ENCODE assay signal across 1 cellular context in the genomic region with DNA sequence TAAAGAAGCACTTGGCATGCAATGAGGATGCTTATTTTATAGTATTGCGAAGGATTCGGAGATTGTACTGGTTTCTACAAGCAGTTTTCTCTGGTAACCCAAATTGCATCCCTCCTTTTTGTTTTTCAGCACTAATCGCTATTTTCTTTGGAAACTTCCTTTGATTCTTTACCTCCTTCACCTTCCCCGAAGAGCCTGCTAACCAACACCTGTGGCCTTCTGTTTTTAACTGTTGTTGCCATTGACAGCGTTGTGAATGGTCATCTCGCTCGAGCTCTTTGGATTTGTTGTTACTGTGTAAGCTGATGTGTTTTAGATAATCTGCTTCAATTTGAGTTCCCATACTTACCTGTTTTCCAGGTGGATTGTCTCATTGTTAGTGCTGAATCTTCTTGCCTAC.
TF ChIP-seq lines count a peak whose summit lies in the region.

No MANE protein-coding gene starts in this region.

TF ChIP-seq in K562, 482 proteins besides CTCF, POLR2A, EP300 and RAD21:
- TF ChIP-seq, protein P1, sequence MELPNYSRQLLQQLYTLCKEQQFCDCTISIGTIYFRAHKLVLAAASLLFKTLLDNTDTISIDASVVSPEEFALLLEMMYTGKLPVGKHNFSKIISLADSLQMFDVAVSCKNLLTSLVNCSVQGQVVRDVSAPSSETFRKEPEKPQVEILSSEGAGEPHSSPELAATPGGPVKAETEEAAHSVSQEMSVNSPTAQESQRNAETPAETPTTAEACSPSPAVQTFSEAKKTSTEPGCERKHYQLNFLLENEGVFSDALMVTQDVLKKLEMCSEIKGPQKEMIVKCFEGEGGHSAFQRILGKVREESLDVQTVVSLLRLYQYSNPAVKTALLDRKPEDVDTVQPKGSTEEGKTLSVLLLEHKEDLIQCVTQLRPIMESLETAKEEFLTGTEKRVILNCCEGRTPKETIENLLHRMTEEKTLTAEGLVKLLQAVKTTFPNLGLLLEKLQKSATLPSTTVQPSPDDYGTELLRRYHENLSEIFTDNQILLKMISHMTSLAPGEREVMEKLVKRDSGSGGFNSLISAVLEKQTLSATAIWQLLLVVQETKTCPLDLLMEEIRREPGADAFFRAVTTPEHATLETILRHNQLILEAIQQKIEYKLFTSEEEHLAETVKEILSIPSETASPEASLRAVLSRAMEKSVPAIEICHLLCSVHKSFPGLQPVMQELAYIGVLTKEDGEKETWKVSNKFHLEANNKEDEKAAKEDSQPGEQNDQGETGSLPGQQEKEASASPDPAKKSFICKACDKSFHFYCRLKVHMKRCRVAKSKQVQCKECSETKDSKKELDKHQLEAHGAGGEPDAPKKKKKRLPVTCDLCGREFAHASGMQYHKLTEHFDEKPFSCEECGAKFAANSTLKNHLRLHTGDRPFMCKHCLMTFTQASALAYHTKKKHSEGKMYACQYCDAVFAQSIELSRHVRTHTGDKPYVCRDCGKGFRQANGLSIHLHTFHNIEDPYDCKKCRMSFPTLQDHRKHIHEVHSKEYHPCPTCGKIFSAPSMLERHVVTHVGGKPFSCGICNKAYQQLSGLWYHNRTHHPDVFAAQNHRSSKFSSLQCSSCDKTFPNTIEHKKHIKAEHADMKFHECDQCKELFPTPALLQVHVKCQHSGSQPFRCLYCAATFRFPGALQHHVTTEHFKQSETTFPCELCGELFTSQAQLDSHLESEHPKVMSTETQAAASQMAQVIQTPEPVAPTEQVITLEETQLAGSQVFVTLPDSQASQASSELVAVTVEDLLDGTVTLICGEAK (IDR thresholded peaks at IDR 0.05): peak; percentile 35
- TF ChIP-seq, protein P1 (CRISPR knock-in tag; IDR thresholded peaks at IDR 0.05): no peak
- TF ChIP-seq FOSL1 (tag; conservative IDR thresholded peaks at IDR 0.05): no peak
- TF ChIP-seq GATAD2A (IDR thresholded peaks at IDR 0.05): no peak
- TF ChIP-seq SIN3A (IDR thresholded peaks at IDR 0.05; ENCODE audit: borderline replicate concordance in 2 of 2, control insufficient read depth in 1 of 2, low read depth in 2 of 2, low read length in 2 of 2): peak in 1 of 2 experiments; percentile 13; a peak in 1 of 4 replicates
- TF ChIP-seq TAF9B (IDR thresholded peaks at IDR 0.05; ENCODE audit: partially characterized antibody): no peak
- no peak for TF ChIP-seq CREBBP (IDR thresholded peaks at IDR 0.05; ENCODE audit: low read depth, low read length)
- no peak for TF ChIP-seq TEAD2 (tag; IDR thresholded peaks at IDR 0.05)
- no peak for TF ChIP-seq U2AF2 (optimal IDR thresholded peaks at IDR 0.05; ENCODE audit: low read depth, low read length)
- TF ChIP-seq CHD1 (IDR thresholded peaks at IDR 0.05; ENCODE audit: low read length): peak; percentile 50
- TF ChIP-seq ESRRB (CRISPR knock-in tag; IDR thresholded peaks at IDR 0.05; ENCODE audit: borderline replicate concordance): no peak
- TF ChIP-seq, protein P2, sequence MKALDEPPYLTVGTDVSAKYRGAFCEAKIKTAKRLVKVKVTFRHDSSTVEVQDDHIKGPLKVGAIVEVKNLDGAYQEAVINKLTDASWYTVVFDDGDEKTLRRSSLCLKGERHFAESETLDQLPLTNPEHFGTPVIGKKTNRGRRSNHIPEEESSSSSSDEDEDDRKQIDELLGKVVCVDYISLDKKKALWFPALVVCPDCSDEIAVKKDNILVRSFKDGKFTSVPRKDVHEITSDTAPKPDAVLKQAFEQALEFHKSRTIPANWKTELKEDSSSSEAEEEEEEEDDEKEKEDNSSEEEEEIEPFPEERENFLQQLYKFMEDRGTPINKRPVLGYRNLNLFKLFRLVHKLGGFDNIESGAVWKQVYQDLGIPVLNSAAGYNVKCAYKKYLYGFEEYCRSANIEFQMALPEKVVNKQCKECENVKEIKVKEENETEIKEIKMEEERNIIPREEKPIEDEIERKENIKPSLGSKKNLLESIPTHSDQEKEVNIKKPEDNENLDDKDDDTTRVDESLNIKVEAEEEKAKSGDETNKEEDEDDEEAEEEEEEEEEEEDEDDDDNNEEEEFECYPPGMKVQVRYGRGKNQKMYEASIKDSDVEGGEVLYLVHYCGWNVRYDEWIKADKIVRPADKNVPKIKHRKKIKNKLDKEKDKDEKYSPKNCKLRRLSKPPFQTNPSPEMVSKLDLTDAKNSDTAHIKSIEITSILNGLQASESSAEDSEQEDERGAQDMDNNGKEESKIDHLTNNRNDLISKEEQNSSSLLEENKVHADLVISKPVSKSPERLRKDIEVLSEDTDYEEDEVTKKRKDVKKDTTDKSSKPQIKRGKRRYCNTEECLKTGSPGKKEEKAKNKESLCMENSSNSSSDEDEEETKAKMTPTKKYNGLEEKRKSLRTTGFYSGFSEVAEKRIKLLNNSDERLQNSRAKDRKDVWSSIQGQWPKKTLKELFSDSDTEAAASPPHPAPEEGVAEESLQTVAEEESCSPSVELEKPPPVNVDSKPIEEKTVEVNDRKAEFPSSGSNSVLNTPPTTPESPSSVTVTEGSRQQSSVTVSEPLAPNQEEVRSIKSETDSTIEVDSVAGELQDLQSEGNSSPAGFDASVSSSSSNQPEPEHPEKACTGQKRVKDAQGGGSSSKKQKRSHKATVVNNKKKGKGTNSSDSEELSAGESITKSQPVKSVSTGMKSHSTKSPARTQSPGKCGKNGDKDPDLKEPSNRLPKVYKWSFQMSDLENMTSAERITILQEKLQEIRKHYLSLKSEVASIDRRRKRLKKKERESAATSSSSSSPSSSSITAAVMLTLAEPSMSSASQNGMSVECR (CRISPR knock-in tag; IDR thresholded peaks at IDR 0.05): no peak
- no peak for TF ChIP-seq CHCHD3 (CRISPR knock-in tag; IDR thresholded peaks at IDR 0.05)
- TF ChIP-seq CAMTA2 (CRISPR knock-in tag; conservative IDR thresholded peaks at IDR 0.05): no peak
- TF ChIP-seq, protein P3, sequence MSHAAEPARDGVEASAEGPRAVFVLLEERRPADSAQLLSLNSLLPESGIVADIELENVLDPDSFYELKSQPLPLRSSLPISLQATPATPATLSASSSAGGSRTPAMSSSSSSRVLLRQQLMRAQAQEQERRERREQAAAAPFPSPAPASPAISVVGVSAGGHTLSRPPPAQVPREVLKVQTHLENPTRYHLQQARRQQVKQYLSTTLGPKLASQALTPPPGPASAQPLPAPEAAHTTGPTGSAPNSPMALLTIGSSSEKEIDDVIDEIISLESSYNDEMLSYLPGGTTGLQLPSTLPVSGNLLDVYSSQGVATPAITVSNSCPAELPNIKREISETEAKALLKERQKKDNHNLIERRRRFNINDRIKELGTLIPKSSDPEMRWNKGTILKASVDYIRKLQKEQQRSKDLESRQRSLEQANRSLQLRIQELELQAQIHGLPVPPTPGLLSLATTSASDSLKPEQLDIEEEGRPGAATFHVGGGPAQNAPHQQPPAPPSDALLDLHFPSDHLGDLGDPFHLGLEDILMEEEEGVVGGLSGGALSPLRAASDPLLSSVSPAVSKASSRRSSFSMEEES (CRISPR knock-in tag; IDR thresholded peaks at IDR 0.05): no peak
TF ChIP-seq in K562: peak in this region for 3.
